ENCODE assay signal across 9 cellular contexts in genomic region chr12:55681142-55682077, GRCh38. TPM values are rescaled to one million over a fixed set of nuclear protein-coding genes. Genes with fewer than 3 reads are reported as not detected.
DNase-seq lines count a peak whose midpoint lies in the region; ATAC-seq, FAIRE-seq and TF ChIP-seq lines count a peak whose summit lies in the region.
"Had no signal": no experiment of that assay in that cellular context is flagged by ENCODE, and none has a peak within 500 bp of the region (broad histone marks: within the 10 kb centered on the region; RNA-seq: fewer than 3 reads in every experiment).

No MANE protein-coding gene starts in this region.

- 0 out of 2 replicates have a peak, but pooled peaks have one; percentile 24 for TF ChIP-seq CTCF in GM12875 (IDR thresholded peaks at IDR 0.05; ENCODE audit: borderline replicate concordance, insufficient read depth, low read depth, low read length)
- TF ChIP-seq CTCF in colonic mucosa (IDR thresholded peaks at IDR 0.05) = peak; percentile 49
- no peak for TF ChIP-seq CTCF in lung (IDR thresholded peaks at IDR 0.05; ENCODE audit: control extremely low read depth, extremely low read depth)

- DNase-seq in AG08395 (ENCODE audit: low spot score) (peak; percentile 56), NOMO-1 treated with DMSO at 0.1 percent for 48 hours (lab: John Stamatoyannopoulos, UW; ENCODE audit: unreplicated experiment) (peak; percentile 65), colonic mucosa (peak; percentile 90), lung (ENCODE audit: low spot score) (peak; percentile 77), urothelium cell line (ENCODE audit: low spot score) (peak; percentile 86), activated gamma-delta T cell treated with Interleukin-2 at 50 U/mL for 16 hours (no peak)

- intact Hi-C loops in colonic mucosa (cut with DNase I) = loop anchor here (5.0 kb wide), 1 partner anchor 41 kb away; the partner anchor contains the start of gene RDH5

- H3K27me3 ChIP-seq in colonic mucosa (no peaks in the 10 kb centered on the region), lung (ENCODE audit: control insufficient read depth, insufficient read depth) (no peaks in the 10 kb centered on the region)

- H3K9ac ChIP-seq in colonic mucosa (ENCODE audit: low read depth in 2 of 2, low read length in 2 of 2) = peak overlapping the region in 1 of 2 donors; percentile 94

- ATAC-seq in lung (ENCODE audit: insufficient read depth, low FRiP score) = peak; percentile 73
- ATAC-seq in GM18517 (IDR thresholded peaks at IDR 0.05; ENCODE audit: unreplicated experiment) = no peak

- H3K27ac ChIP-seq in colonic mucosa (no peak overlapping the region), lung (ENCODE audit: low read depth in 1 of 2, low read length in 1 of 2) (peak overlapping the region; percentile 42 to 68)

- H3K4me3 ChIP-seq in GM12875 (ENCODE audit: low read depth, low read length) = no peak overlapping the region
- peak overlapping the region; percentile 46 for H3K4me3 ChIP-seq in colonic mucosa
- no peak overlapping the region for H3K4me3 ChIP-seq in lung

- H3K9me3 ChIP-seq in colonic mucosa = no peaks in the 10 kb centered on the region
- H3K9me3 ChIP-seq in lung (ENCODE audit: control insufficient read depth in 2 of 2, insufficient read depth in 1 of 2, low read length in 1 of 2) = no peaks in the 10 kb centered on the region

- 9 to 16% methylated on average over 17 of the region's 17 CpGs for WGBS in lung, 2 donors

- H3K36me3 ChIP-seq in colonic mucosa (no peaks in the 10 kb centered on the region), lung (ENCODE audit: control insufficient read depth in 2 of 2, insufficient read depth in 2 of 2, low read length in 2 of 2) (no peaks in the 10 kb centered on the region)

- H3K4me1 ChIP-seq in colonic mucosa = peaks cover 4% of the 10 kb centered on the region
- peaks cover 0 to 2% of the 10 kb centered on the region in 2 donors for H3K4me1 ChIP-seq in lung (ENCODE audit: control insufficient read depth in 2 of 2, insufficient read depth in 2 of 2, low read length in 2 of 2)

- FAIRE-seq in urothelium cell line (lab: Jason Lieb, UNC) = no peak

RNA-seq across cellular contexts. Expression of gene ITGA7, which starts 26.3 kb away (rescaled TPM):
- total RNA-seq in colonic mucosa = 10 to 100 TPM; 10.8 to 64.4 TPM
- 10 to 100 TPM; 13.5 to 28.4 TPM for total RNA-seq in lung
- polyA plus RNA-seq in lung = 10 to 100 TPM in 1 of 2 donors, 1 to 10 TPM in 1; 8.2 to 22.0 TPM

RNA-seq across cellular contexts. Expression of gene BLOC1S1, which starts 34.4 kb away (rescaled TPM):
- total RNA-seq in colonic mucosa = 100 to 1,000 TPM; 214 to 242 TPM
- 100 to 1,000 TPM in 1 of 2 donors, 10 to 100 TPM in 1; 53.9 to 132 TPM for total RNA-seq in lung
- 100 to 1,000 TPM; 351 to 374 TPM for polyA plus RNA-seq in lung

RNA-seq across cellular contexts. Expression of gene RDH5, which starts 38.8 kb away (rescaled TPM):
- 10 to 100 TPM; 22.6 to 29.6 TPM for total RNA-seq in colonic mucosa
- 1 to 10 TPM; 4.4 to 5.4 TPM for total RNA-seq in lung
- 1 to 10 TPM; 3.1 to 3.4 TPM for polyA plus RNA-seq in lung

RNA-seq across cellular contexts. Expression of gene OR10P1, which starts 44.7 kb away (rescaled TPM):
- total RNA-seq in colonic mucosa (not detected), lung (not detected)
- polyA plus RNA-seq in lung = not detected
- total RNA-seq: pulmonary artery endothelial cell had no signal

RNA-seq across cellular contexts. Expression of gene CD63, which starts 47.4 kb away (rescaled TPM):
- total RNA-seq in colonic mucosa = 1,000 to 10,000 TPM in 1 of 2 donors, 100 to 1,000 TPM in 1; 707 to 1,094 TPM
- total RNA-seq in lung = 1,000 to 10,000 TPM in 1 of 2 donors, 100 to 1,000 TPM in 1; 516 to 1,425 TPM
- polyA plus RNA-seq in lung = 1,000 to 10,000 TPM; 1,829 to 2,824 TPM
